In the genomic region with DNA sequence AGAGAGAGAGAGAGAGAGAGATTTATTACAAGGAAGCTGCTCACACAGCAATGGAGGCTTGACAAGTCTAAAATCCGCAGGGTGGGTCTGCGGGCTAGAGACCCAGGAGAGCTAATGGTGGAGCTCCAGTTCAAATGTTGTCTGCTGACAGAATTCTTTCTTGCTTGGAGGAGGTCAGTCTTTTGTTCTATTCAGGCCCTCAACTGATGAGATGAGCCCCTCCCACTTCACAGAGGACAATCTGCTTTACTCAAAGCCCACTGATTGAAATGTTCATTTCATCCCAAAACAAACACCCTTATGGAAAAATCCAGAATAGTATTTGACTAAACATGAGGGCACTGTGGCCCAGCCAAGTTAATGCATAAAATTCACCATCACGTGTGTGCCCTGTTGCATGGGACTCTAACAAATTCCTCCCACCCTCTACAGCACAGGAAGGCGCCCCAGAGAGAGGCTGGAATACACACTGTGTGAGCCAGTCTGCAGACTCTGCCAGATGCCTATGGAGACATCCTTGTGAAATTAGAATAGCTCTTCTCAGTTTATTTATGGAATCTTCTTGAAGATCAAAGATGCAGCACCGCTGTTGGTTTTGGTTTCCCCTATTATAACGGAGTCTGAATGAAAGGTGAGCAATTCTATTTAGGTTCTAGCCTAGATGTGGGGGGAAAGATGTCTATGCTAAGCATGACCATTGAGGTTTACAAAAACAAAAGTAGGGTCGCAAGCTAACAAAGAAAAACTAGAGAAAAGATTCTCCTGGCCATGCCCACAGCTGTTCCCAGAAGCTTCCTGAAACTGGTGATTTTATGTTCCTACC, we compare ENCODE assay signal across 19 cellular contexts.
DNase-seq lines count a peak whose midpoint lies in the region; ATAC-seq and TF ChIP-seq lines count a peak whose summit lies in the region.
"Had no signal": no experiment of that assay in that cellular context is flagged by ENCODE, and none has a peak within 500 bp of the region (broad histone marks: within the 10 kb centered on the region; RNA-seq: fewer than 3 reads in every experiment).

No MANE protein-coding gene starts in this region.

- H3K4me1 ChIP-seq in tibial nerve = peaks cover 0 to 4% (median 0%) of the 10 kb centered on the region in 4 donors

- ATAC-seq in GM19023 (IDR thresholded peaks at IDR 0.05; ENCODE audit: unreplicated experiment) (peak; percentile 43), GM21786 (IDR thresholded peaks at IDR 0.05; ENCODE audit: unreplicated experiment) (peak; percentile 36), HG03342 (IDR thresholded peaks at IDR 0.05; ENCODE audit: unreplicated experiment) (peak; percentile 21)
- ATAC-seq: activated CD8-positive, alpha-beta memory T cell treated with anti-CD3 and anti-CD28 coated beads, Interleukin-2, amount 10 ng/mL, durations not matched to agents 7 days and 5 days; naive thymus-derived CD8-positive, alpha-beta T cell had no signal

- CTCF ChIA-PET in activated naive CD4-positive, alpha-beta T cell treated with anti-CD3 and anti-CD28 coated beads, Interleukin-2, amount 10 ng/mL, durations not matched to agents 7 days and 5 days (lab: Charles Lee) = interaction anchor here (0.6 to 1.7 kb wide), 4 partner anchors 9 to 912 kb away, joined by 3 to 4 read pairs (median 3); no protein-coding TSS in a partner anchor

- no peak overlapping the region for H3K27ac ChIP-seq in tibial nerve
- H3K27ac ChIP-seq: epithelial cell of prostate, HL-60 had no signal

- peaks cover 8% of the 10 kb centered on the region for H3K36me3 Mint-ChIP-seq in nephron progenitor cell (ENCODE audit: low read depth)
- H3K36me3 Mint-ChIP-seq in activated naive CD4-positive, alpha-beta T cell treated with anti-CD3 and anti-CD28 coated beads, Interleukin-2, amount 10 ng/mL, durations not matched to agents 7 days and 5 days = peaks cover 4% of the 10 kb centered on the region

- DNase-seq in nephron progenitor cell = no peak
- DNase-seq in activated naive CD4-positive, alpha-beta T cell treated with anti-CD3 and anti-CD28 coated beads, Interleukin-2, amount 10 ng/mL, durations not matched to agents 7 days and 5 days = no peak
- DNase-seq in HuH-7 (ENCODE audit: low spot score) = no peak
- no peak for DNase-seq in tibial nerve (ENCODE audit: low spot score in 2 of 2)
- DNase-seq in C1 segment of cervical spinal cord (lab: John Stamatoyannopoulos, UW) = no peak
- DNase-seq: activated CD8-positive, alpha-beta memory T cell treated with anti-CD3 and anti-CD28 coated beads, Interleukin-2, amount 10 ng/mL, durations not matched to agents 7 days and 5 days; activated naive CD4-positive, alpha-beta T cell treated with Interleukin-2 at 50 U/mL for 16 hours; cortex of kidney; naive thymus-derived CD8-positive, alpha-beta T cell; NCI-H1436 treated with DMSO at 0.1 percent for 48 hours; NCI-H2227 treated with DMSO at 0.1 percent for 48 hours; SHP77 treated with DMSO at 0.1 percent for 48 hours; T-helper 2 cell had no signal

- H3K36me3 ChIP-seq in tibial nerve = no peaks in the 10 kb centered on the region

- H3K9me3 ChIP-seq in tibial nerve = peaks cover 0 to 8% (median 0%) of the 10 kb centered on the region in 4 donors

- TF ChIP-seq POLR2A in tibial nerve (IDR thresholded peaks at IDR 0.05) = no peak

- WGBS in tibial nerve, 2 donors = 75 to 87% methylated on average over 7 of the region's 7 CpGs

- peak overlapping the region; percentile 52 for H3K27ac Mint-ChIP-seq in nephron progenitor cell
- H3K27ac Mint-ChIP-seq in activated naive CD4-positive, alpha-beta T cell treated with anti-CD3 and anti-CD28 coated beads, Interleukin-2, amount 10 ng/mL, durations not matched to agents 7 days and 5 days = no peak overlapping the region
- H3K27ac Mint-ChIP-seq: activated CD8-positive, alpha-beta memory T cell treated with anti-CD3 and anti-CD28 coated beads, Interleukin-2, amount 10 ng/mL, durations not matched to agents 7 days and 5 days; naive thymus-derived CD8-positive, alpha-beta T cell had no signal

- H3K4me3 Mint-ChIP-seq in nephron progenitor cell = peak overlapping the region; percentile 29
- H3K4me3 Mint-ChIP-seq in activated naive CD4-positive, alpha-beta T cell treated with anti-CD3 and anti-CD28 coated beads, Interleukin-2, amount 10 ng/mL, durations not matched to agents 7 days and 5 days = no peak overlapping the region
- H3K4me3 Mint-ChIP-seq: activated CD8-positive, alpha-beta memory T cell treated with anti-CD3 and anti-CD28 coated beads, Interleukin-2, amount 10 ng/mL, durations not matched to agents 7 days and 5 days; naive thymus-derived CD8-positive, alpha-beta T cell had no signal

- peaks cover 24% of the 10 kb centered on the region for H3K9me3 Mint-ChIP-seq in nephron progenitor cell
- H3K9me3 Mint-ChIP-seq in activated naive CD4-positive, alpha-beta T cell treated with anti-CD3 and anti-CD28 coated beads, Interleukin-2, amount 10 ng/mL, durations not matched to agents 7 days and 5 days = peaks cover 9% of the 10 kb centered on the region

- TF ChIP-seq CTCF in nephron progenitor cell (IDR thresholded peaks at IDR 0.05) (no peak), tibial nerve (IDR thresholded peaks at IDR 0.05) (no peak)

- H3K27me3 ChIP-seq in tibial nerve = no peaks in the 10 kb centered on the region

- H3K4me1 Mint-ChIP-seq in nephron progenitor cell = peaks cover 62% of the 10 kb centered on the region
- H3K4me1 Mint-ChIP-seq in activated naive CD4-positive, alpha-beta T cell treated with anti-CD3 and anti-CD28 coated beads, Interleukin-2, amount 10 ng/mL, durations not matched to agents 7 days and 5 days = peaks cover 1% of the 10 kb centered on the region

- no peak for TF ChIP-seq EP300 in tibial nerve (IDR thresholded peaks at IDR 0.05)

- no peak overlapping the region for H3K4me3 ChIP-seq in tibial nerve
- H3K4me3 ChIP-seq: lung had no signal

- peaks cover 23% of the 10 kb centered on the region for H3K27me3 Mint-ChIP-seq in nephron progenitor cell (ENCODE audit: low read depth, poor library complexity)
- peaks cover 15% of the 10 kb centered on the region for H3K27me3 Mint-ChIP-seq in activated naive CD4-positive, alpha-beta T cell treated with anti-CD3 and anti-CD28 coated beads, Interleukin-2, amount 10 ng/mL, durations not matched to agents 7 days and 5 days
